In the genomic region with DNA sequence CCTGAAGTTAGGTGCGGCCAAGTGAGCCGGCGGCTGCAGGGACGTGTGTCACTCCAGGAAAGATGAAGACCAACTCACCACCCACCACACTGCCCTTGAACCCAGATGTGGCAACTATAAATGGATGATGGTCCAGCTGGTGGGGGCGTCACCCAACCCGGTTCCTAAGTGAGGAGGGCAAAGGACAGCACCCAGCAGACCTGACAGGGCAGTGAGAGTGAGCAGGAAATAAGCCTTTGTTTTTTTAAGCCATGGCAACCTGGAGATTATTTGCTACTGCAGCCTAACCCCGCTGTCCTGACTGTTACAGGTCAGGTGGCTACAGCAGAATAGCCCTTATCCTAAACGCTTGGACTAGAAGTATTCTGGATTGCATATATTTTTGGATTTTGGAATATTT, we compare ENCODE assay signal across 16 cellular contexts.
"Had no signal": no experiment of that assay in that cellular context is flagged by ENCODE, and none has a peak within 500 bp of the region (broad histone marks: within the 10 kb centered on the region; RNA-seq: fewer than 3 reads in every experiment).

No MANE protein-coding gene starts in this region.

- H3K27ac ChIP-seq: epithelial cell of prostate, gastroesophageal sphincter, psoas muscle, sigmoid colon, thoracic aorta had no signal

- H3K4me3 Mint-ChIP-seq: activated naive CD4-positive, alpha-beta T cell treated with anti-CD3 and anti-CD28 coated beads, Interleukin-2, amount 10 ng/mL, durations not matched to agents 7 days and 5 days; effector memory CD8-positive, alpha-beta T cell; stimulated activated naive CD8-positive, alpha-beta T cell treated with anti-CD3 and anti-CD28 coated beads, Interleukin-15, Interleukin-2, amounts not matched to agents 100 ng/mL and 50 ng/mL, for 24 hours had no signal

- H3K4me1 Mint-ChIP-seq: activated naive CD4-positive, alpha-beta T cell treated with anti-CD3 and anti-CD28 coated beads, Interleukin-2, amount 10 ng/mL, durations not matched to agents 7 days and 5 days had no signal

- H3K36me3 ChIP-seq: gastroesophageal sphincter, sigmoid colon, thoracic aorta had no signal

- H3K27me3 Mint-ChIP-seq: activated naive CD4-positive, alpha-beta T cell treated with anti-CD3 and anti-CD28 coated beads, Interleukin-2, amount 10 ng/mL, durations not matched to agents 7 days and 5 days had no signal

- H3K36me3 Mint-ChIP-seq: activated naive CD4-positive, alpha-beta T cell treated with anti-CD3 and anti-CD28 coated beads, Interleukin-2, amount 10 ng/mL, durations not matched to agents 7 days and 5 days; naive thymus-derived CD8-positive, alpha-beta T cell had no signal

- H3K9me3 Mint-ChIP-seq: activated naive CD4-positive, alpha-beta T cell treated with anti-CD3 and anti-CD28 coated beads, Interleukin-2, amount 10 ng/mL, durations not matched to agents 7 days and 5 days; activated T-helper 2 cell treated with anti-CD3 and anti-CD28 coated beads, Interferon-gamma antibody, Interleukin-2, Interleukin-4, amounts not matched to agents 10 μg/mL and 5 μg/mL and 100 μg/mL, durations not matched to agents 14 hours and 24 hours and 36 hours; effector memory CD8-positive, alpha-beta T cell; naive thymus-derived CD8-positive, alpha-beta T cell; stimulated activated naive CD8-positive, alpha-beta T cell treated with anti-CD3 and anti-CD28 coated beads, Interleukin-15, Interleukin-2, amounts not matched to agents 100 ng/mL and 50 ng/mL, for 24 hours had no signal

- H3K4me3 ChIP-seq: gastroesophageal sphincter, lung, psoas muscle, sigmoid colon, thoracic aorta had no signal

- H3K27ac Mint-ChIP-seq: activated naive CD4-positive, alpha-beta T cell treated with anti-CD3 and anti-CD28 coated beads, Interleukin-2, amount 10 ng/mL, durations not matched to agents 7 days and 5 days; activated T-helper 2 cell treated with anti-CD3 and anti-CD28 coated beads, Interferon-gamma antibody, Interleukin-2, Interleukin-4, amounts not matched to agents 10 μg/mL and 5 μg/mL and 100 μg/mL, durations not matched to agents 14 hours and 24 hours and 36 hours; effector memory CD8-positive, alpha-beta T cell; naive thymus-derived CD8-positive, alpha-beta T cell; stimulated activated naive CD8-positive, alpha-beta T cell treated with anti-CD3 and anti-CD28 coated beads, Interleukin-15, Interleukin-2, amounts not matched to agents 100 ng/mL and 50 ng/mL, for 24 hours had no signal

- ATAC-seq: effector memory CD8-positive, alpha-beta T cell; gastroesophageal sphincter; naive thymus-derived CD8-positive, alpha-beta T cell had no signal

- H3K27me3 ChIP-seq: sigmoid colon had no signal

- H3K9me3 ChIP-seq: gastroesophageal sphincter, psoas muscle, sigmoid colon, thoracic aorta had no signal

- DNase-seq: activated naive CD4-positive, alpha-beta T cell treated with anti-CD3 and anti-CD28 coated beads, Interleukin-2, amount 10 ng/mL, durations not matched to agents 7 days and 5 days; caudate nucleus; cortex of kidney; effector memory CD8-positive, alpha-beta T cell; midbrain; naive thymus-derived CD8-positive, alpha-beta T cell; psoas muscle; sigmoid colon; stimulated activated CD4-positive, alpha-beta T cell treated with anti-CD3 and anti-CD28 coated beads, Interleukin-2, amount 100 ng/mL, for 48 hours; stimulated activated CD8-positive, alpha-beta memory T cell treated with anti-CD3 and anti-CD28 coated beads, Interleukin-4, amount 100 ng/mL, for 48 hours had no signal
